18 cellular contexts compared by ENCODE assay signal in the genomic region with DNA sequence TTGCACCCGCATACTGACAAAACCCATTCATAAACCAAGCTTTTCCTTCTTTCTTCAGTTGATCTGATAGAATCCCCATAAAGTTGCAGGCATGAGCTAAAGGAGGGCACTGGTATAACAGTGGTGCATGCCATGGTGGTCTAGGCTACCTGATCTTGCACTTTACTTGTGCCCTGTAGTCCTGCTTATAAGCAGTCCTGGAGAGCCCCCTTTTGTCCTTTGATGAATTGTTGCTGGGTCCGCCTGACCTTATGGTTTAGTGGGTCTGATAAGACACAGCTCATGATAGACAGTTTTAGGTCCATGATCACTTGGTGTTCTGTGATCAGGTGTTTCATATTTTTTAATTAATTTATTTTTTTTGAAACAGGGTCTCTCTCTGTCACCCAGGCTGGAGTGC. TPM values are rescaled to one million over a fixed set of nuclear protein-coding genes. Genes with fewer than 3 reads are reported as not detected.
DNase-seq lines count a peak whose midpoint lies in the region; ATAC-seq and TF ChIP-seq lines count a peak whose summit lies in the region.
"Had no signal": no experiment of that assay in that cellular context is flagged by ENCODE, and none has a peak within 500 bp of the region (broad histone marks: within the 10 kb centered on the region; RNA-seq: fewer than 3 reads in every experiment).

No MANE protein-coding gene starts in this region.

- no peak overlapping the region for H3K9ac ChIP-seq in H9 (ENCODE audit: extremely low read depth, insufficient read length, low read length)
- no peak overlapping the region for H3K9ac ChIP-seq in endodermal cell (ENCODE audit: extremely low read depth, low read length, poor library complexity, severe bottlenecking)

- no peak overlapping the region for H4K8ac ChIP-seq in H9 (replicated peaks; ENCODE audit: insufficient read length, low read depth, low read length)

- DNase-seq in H9: no peak
- no peak for DNase-seq in endodermal cell
- peak; percentile 5 for DNase-seq in superior temporal gyrus (ENCODE audit: extremely low spot score)
- no peak for DNase-seq in activated CD4-positive, alpha-beta T cell treated with anti-CD3 and anti-CD28 coated beads, Interleukin-2, amount 10 ng/mL, durations not matched to agents 24 days and 14 days
- no peak for DNase-seq in NCI-H524 (lab: John Stamatoyannopoulos, UW)
- DNase-seq: C1 segment of cervical spinal cord; Calu3; CD4-positive, alpha-beta memory T cell; COR-L47; DMS53; DMS79 treated with DMSO at 0.1 percent for 48 hours; GOT3; H7 had no signal

- H3K4ac ChIP-seq in H9 (ENCODE audit: low read depth, low read length): no peak overlapping the region

- H2BK5ac ChIP-seq in H9 (ENCODE audit: insufficient read length, low read length): no peak overlapping the region

- H3K9me3 Mint-ChIP-seq in H9 (peaks cover 0 to 32% of the 10 kb centered on the region in 2 experiments; a peak in 3 of 5 replicates), endodermal cell (peaks cover 33% of the 10 kb centered on the region)
- no peaks in the 10 kb centered on the region for H3K9me3 Mint-ChIP-seq in activated CD4-positive, alpha-beta T cell treated with anti-CD3 and anti-CD28 coated beads, Interleukin-2, amount 10 ng/mL, durations not matched to agents 24 days and 14 days
- H3K9me3 Mint-ChIP-seq: CD4-positive, alpha-beta memory T cell had no signal

- H3K79me1 ChIP-seq in H9 (ENCODE audit: insufficient read depth, low read depth, low read length, poor library complexity, severe bottlenecking): no peaks in the 10 kb centered on the region

- peak; percentile 21; the same call in 1 of the 3 replicates for TF ChIP-seq CTCF in H9 (conservative IDR thresholded peaks at IDR 0.05)
- TF ChIP-seq CTCF in endodermal cell (conservative IDR thresholded peaks at IDR 0.05): peak; percentile 12

- H3K56ac ChIP-seq in H9 (ENCODE audit: insufficient read length, low read depth, low read length): no peak overlapping the region

- no peak overlapping the region for H3T11ph ChIP-seq in H9 (ENCODE audit: low read length)

- H2AFZ ChIP-seq in H9 (ENCODE audit: low read length): no peak overlapping the region

- H3K27me3 ChIP-seq in H9 (ENCODE audit: insufficient read depth, low read length): no peaks in the 10 kb centered on the region
- no peaks in the 10 kb centered on the region for H3K27me3 ChIP-seq in endodermal cell (ENCODE audit: control insufficient read depth, insufficient read depth, low read length, poor library complexity, severe bottlenecking)

- no peak overlapping the region for H4K5ac ChIP-seq in H9 (ENCODE audit: insufficient read length, low read depth, low read length)

- H2AK5ac ChIP-seq in H9 (ENCODE audit: insufficient read length, low read length): no peak overlapping the region

- intact Hi-C loops in activated CD4-positive, alpha-beta T cell treated with anti-CD3 and anti-CD28 coated beads, Interleukin-2, amount 10 ng/mL, durations not matched to agents 24 days and 14 days (cut with micrococcal nuclease): loop anchor here (10.0 kb wide), 1 partner anchor 462 kb away; no protein-coding TSS in a partner anchor

- no peaks in the 10 kb centered on the region for H3K79me2 ChIP-seq in H9 (ENCODE audit: insufficient read depth, low read length)

- peaks cover 5 to 13% of the 10 kb centered on the region in 2 experiments; a peak in 3 of 4 replicates for H3K4me1 Mint-ChIP-seq in H9
- no peaks in the 10 kb centered on the region for H3K4me1 Mint-ChIP-seq in endodermal cell
- H3K4me1 Mint-ChIP-seq in activated CD4-positive, alpha-beta T cell treated with anti-CD3 and anti-CD28 coated beads, Interleukin-2, amount 10 ng/mL, durations not matched to agents 24 days and 14 days: peaks cover 5% of the 10 kb centered on the region
- H3K4me1 Mint-ChIP-seq: CD4-positive, alpha-beta memory T cell had no signal

- no peak overlapping the region for H2BK12ac ChIP-seq in H9 (ENCODE audit: insufficient read length, low read depth, low read length)

- H3K4me3 Mint-ChIP-seq in H9 (no peak overlapping the region), endodermal cell (no peak overlapping the region)
- H3K4me3 Mint-ChIP-seq in activated CD4-positive, alpha-beta T cell treated with anti-CD3 and anti-CD28 coated beads, Interleukin-2, amount 10 ng/mL, durations not matched to agents 24 days and 14 days: no peak overlapping the region
- H3K4me3 Mint-ChIP-seq: CD4-positive, alpha-beta memory T cell had no signal

- H3K36me3 Mint-ChIP-seq in H9 (ENCODE audit: insufficient read depth in 1 of 3, low read depth in 3 of 3) (no peaks in the 10 kb centered on the region), endodermal cell (ENCODE audit: low read depth) (no peaks in the 10 kb centered on the region)
- no peaks in the 10 kb centered on the region for H3K36me3 Mint-ChIP-seq in activated CD4-positive, alpha-beta T cell treated with anti-CD3 and anti-CD28 coated beads, Interleukin-2, amount 10 ng/mL, durations not matched to agents 24 days and 14 days (ENCODE audit: low read depth)
- H3K36me3 Mint-ChIP-seq: CD4-positive, alpha-beta memory T cell had no signal

- H3K14ac ChIP-seq in H9 (ENCODE audit: insufficient read depth, low read length): no peak overlapping the region

- no peaks in the 10 kb centered on the region for H3K36me3 ChIP-seq in endodermal cell (ENCODE audit: control insufficient read depth, insufficient read depth, low read length)

- no peak overlapping the region for H4K91ac ChIP-seq in H9 (ENCODE audit: insufficient read length, low read depth, low read length)

- H3K27ac Mint-ChIP-seq in H9 (no peak overlapping the region), endodermal cell (no peak overlapping the region)
- no peak overlapping the region for H3K27ac Mint-ChIP-seq in activated CD4-positive, alpha-beta T cell treated with anti-CD3 and anti-CD28 coated beads, Interleukin-2, amount 10 ng/mL, durations not matched to agents 24 days and 14 days
- H3K27ac Mint-ChIP-seq: CD4-positive, alpha-beta memory T cell had no signal

- no peaks in the 10 kb centered on the region; the same call in 1 of the 2 replicates for H3K27me3 Mint-ChIP-seq in H9 (ENCODE audit: low read depth)
- no peaks in the 10 kb centered on the region for H3K27me3 Mint-ChIP-seq in endodermal cell (ENCODE audit: insufficient read depth)
- H3K27me3 Mint-ChIP-seq in activated CD4-positive, alpha-beta T cell treated with anti-CD3 and anti-CD28 coated beads, Interleukin-2, amount 10 ng/mL, durations not matched to agents 24 days and 14 days: no peaks in the 10 kb centered on the region
- H3K27me3 Mint-ChIP-seq: CD4-positive, alpha-beta memory T cell had no signal

- no peaks in the 10 kb centered on the region for H4K20me1 ChIP-seq in H9 (ENCODE audit: control insufficient read depth, insufficient read depth, insufficient read length)

- whole genome bisulfite sequencing in H9 (ENCODE audit: extremely low coverage, insufficient read length, low lambda C conversion rate): no CpG with 5 or more reads among the region's 2 CpGs
- WGBS in endodermal cell (ENCODE audit: insufficient coverage in 1 of 2, insufficient read length in 1 of 2), 2 experiments: 100% methylated on average over 2 of the region's 2 CpGs; no CpG with 5 or more reads in 1 of the 2 experiments

- H3K23ac ChIP-seq in H9 (ENCODE audit: insufficient read length, low read depth, low read length): no peak overlapping the region

- no peak overlapping the region for H2BK20ac ChIP-seq in H9 (ENCODE audit: low read depth, low read length, poor library complexity, severe bottlenecking)

- H2BK120ac ChIP-seq in H9 (ENCODE audit: low read depth, low read length, poor library complexity, severe bottlenecking): no peak overlapping the region

- H3K9me3 ChIP-seq in H9 (ENCODE audit: control insufficient read depth, low read depth, low read length): no peaks in the 10 kb centered on the region
- no peaks in the 10 kb centered on the region for H3K9me3 ChIP-seq in endodermal cell (ENCODE audit: control insufficient read depth, low read length)

- H2BK15ac ChIP-seq in H9 (ENCODE audit: low read depth, low read length): no peak overlapping the region

- no peak overlapping the region for H3K4me3 ChIP-seq in endodermal cell (ENCODE audit: low read length)

- no peaks in the 10 kb centered on the region for H3K23me2 ChIP-seq in H9 (ENCODE audit: insufficient read length, low read depth, low read length, poor library complexity, severe bottlenecking)

- H3K4me1 ChIP-seq in H9 (ENCODE audit: insufficient read depth, low read length) (no peaks in the 10 kb centered on the region), endodermal cell (ENCODE audit: control insufficient read depth, insufficient read depth, low read length) (no peaks in the 10 kb centered on the region)

- H3K18ac ChIP-seq in H9 (ENCODE audit: insufficient read length, low read depth, low read length): no peak overlapping the region

- ATAC-seq in GM18517 (IDR thresholded peaks at IDR 0.05; ENCODE audit: unreplicated experiment): no peak
- ATAC-seq: HCT116 had no signal

- H3K4me2 ChIP-seq in H9 (ENCODE audit: insufficient read depth, insufficient read length, low read length): no peak overlapping the region

- H3K27ac ChIP-seq in H9 (ENCODE audit: insufficient read length, low read depth, low read length): no peak overlapping the region
- no peak overlapping the region for H3K27ac ChIP-seq in endodermal cell (ENCODE audit: low read depth, low read length)

RNA-seq across cellular contexts. Expression of a gene that starts 19.7 kb away (rescaled TPM):
- total RNA-seq in H9 (2021) (0.97 and 1.2 TPM in 2 replicates), endodermal cell (1 to 10 TPM; 2.9 to 4.7 TPM)
- 29.2 TPM for polyA plus RNA-seq in endodermal cell (2013, experiment 1 of 2)
- polyA plus RNA-seq in endodermal cell (2013, experiment 2 of 2): 30.4 TPM
- total RNA-seq in activated CD4-positive, alpha-beta T cell treated with anti-CD3 and anti-CD28 coated beads, Interleukin-2, amount 10 ng/mL, durations not matched to agents 24 days and 14 days: not detected in 2 replicates
- total RNA-seq: A172; A673; CD4-positive, alpha-beta memory T cell had no signal
- polyA plus RNA-seq: BJ; CD4-positive, alpha-beta memory T cell had no signal
